15 cellular contexts compared by ENCODE assay signal in the genomic region with DNA sequence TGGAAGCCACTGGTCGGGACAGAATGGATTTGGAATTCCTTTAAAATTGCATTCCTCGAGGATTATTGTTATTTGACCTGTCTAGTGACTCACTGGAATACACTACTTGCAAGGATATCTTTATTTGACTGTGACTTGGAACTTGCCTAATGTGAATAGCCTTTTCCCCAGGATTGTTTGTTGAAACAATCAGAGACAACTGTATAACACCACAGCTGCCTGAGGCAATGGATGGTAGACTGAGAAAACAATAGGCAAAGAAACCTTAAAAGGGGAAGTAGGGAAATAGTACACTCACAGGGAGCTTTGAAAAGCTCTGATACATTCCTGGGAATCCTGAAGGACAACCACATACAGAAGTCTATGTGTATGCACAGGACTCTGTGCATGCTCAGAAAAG.
A peak's percentile ranks its signal among the peaks of the same experiment; 100 is the strongest.
DNase-seq lines count a peak whose midpoint lies in the region; ATAC-seq and TF ChIP-seq lines count a peak whose summit lies in the region.
"Had no signal": no experiment of that assay in that cellular context is flagged by ENCODE, and none has a peak within 500 bp of the region (broad histone marks: within the 10 kb centered on the region; RNA-seq: fewer than 3 reads in every experiment).

No MANE protein-coding gene starts in this region.

- H3K36me3 Mint-ChIP-seq in MCF 10A (ENCODE audit: insufficient read depth, unreplicated experiment), result no peaks in the 10 kb centered on the region
- H3K36me3 Mint-ChIP-seq in endodermal cell (ENCODE audit: low read depth), result no peaks in the 10 kb centered on the region
- H3K36me3 Mint-ChIP-seq: CD14-positive monocyte; CD4-positive, alpha-beta memory T cell had no signal

- POLR2A ChIA-PET in MCF 10A (lab: Yijun Ruan, JAX), result no interaction called here

- no peaks in the 10 kb centered on the region for H3K27me3 ChIP-seq in mammary epithelial cell (ENCODE audit: insufficient read depth, low read length)
- H3K27me3 ChIP-seq in endodermal cell (ENCODE audit: control insufficient read depth, insufficient read depth, low read length, poor library complexity, severe bottlenecking), result no peaks in the 10 kb centered on the region
- H3K27me3 ChIP-seq: BLaER1 had no signal

- H4K20me1 ChIP-seq in mammary epithelial cell (ENCODE audit: insufficient read depth, low read length), result no peaks in the 10 kb centered on the region
- H4K20me1 ChIP-seq: BLaER1 had no signal

- dilution Hi-C loops in mammary epithelial cell (cut with HindIII; ENCODE audit: low sequenced_read_pairs), result no loop called here

- intact Hi-C loops in mammary epithelial cell (cut with micrococcal nuclease) (no loop called here), MCF 10A (cut with micrococcal nuclease) (no loop called here)

- no peak for ATAC-seq in GM21825 (IDR thresholded peaks at IDR 0.05; ENCODE audit: unreplicated experiment)

- in situ Hi-C loops in mammary epithelial cell (cut with MboI; ENCODE audit: low sequenced_read_pairs in 2 of 2), result no loop called here

- TF ChIP-seq CTCF in mammary epithelial cell (conservative IDR thresholded peaks at IDR 0.05 in 1 of 2, IDR thresholded peaks at IDR 0.05 in 1 of 2; ENCODE audit: extremely low read depth in 1 of 2, insufficient read depth in 1 of 2, low read depth in 1 of 2, low read length in 2 of 2), result no peak
- no peak for TF ChIP-seq CTCF in MCF 10A (IDR thresholded peaks at IDR 0.05; ENCODE audit: unreplicated experiment)
- no peak for TF ChIP-seq CTCF in endodermal cell (conservative IDR thresholded peaks at IDR 0.05)

- H3K27ac ChIP-seq in mammary epithelial cell (ENCODE audit: insufficient read depth, low read depth, low read length), result no peak overlapping the region
- no peak overlapping the region for H3K27ac ChIP-seq in endodermal cell (ENCODE audit: low read depth, low read length)
- H3K27ac ChIP-seq: BLaER1 had no signal

- no peaks in the 10 kb centered on the region for H3K79me2 ChIP-seq in mammary epithelial cell (ENCODE audit: insufficient read depth, low read length)

- H3K4me1 Mint-ChIP-seq in MCF 10A (ENCODE audit: insufficient read depth, unreplicated experiment) (no peaks in the 10 kb centered on the region), endodermal cell (no peaks in the 10 kb centered on the region)
- H3K4me1 Mint-ChIP-seq: CD14-positive monocyte; CD4-positive, alpha-beta memory T cell; H9 had no signal

- no peak overlapping the region for H3K27ac Mint-ChIP-seq in MCF 10A (ENCODE audit: low read depth, unreplicated experiment)
- no peak overlapping the region for H3K27ac Mint-ChIP-seq in endodermal cell
- H3K27ac Mint-ChIP-seq: CD14-positive monocyte; CD4-positive, alpha-beta memory T cell; H9 had no signal

- no peak overlapping the region for H2AFZ ChIP-seq in mammary epithelial cell (ENCODE audit: low read depth, low read length)

- peak; percentile 9 for DNase-seq in mammary epithelial cell
- DNase-seq in MCF 10A (ENCODE audit: unreplicated experiment), result no peak
- no peak for DNase-seq in endodermal cell
- peak; percentile 70 for DNase-seq in kidney tubule cell (ENCODE audit: low spot score)
- DNase-seq in SW480 (ENCODE audit: low spot score), result no peak
- no peak for DNase-seq in stimulated activated CD4-positive, alpha-beta T cell treated with anti-CD3 and anti-CD28 coated beads, Interleukin-4, amount 100 ng/mL, for 1 hour
- DNase-seq: 8988T; CD4-positive, alpha-beta memory T cell; DMS153; DMS79; GF-D8; H9 had no signal

- BruUV-seq in mammary epithelial cell (replicated peaks; lab: Mats Ljungman, UMichigan) (no TSS peak), MCF 10A (replicated peaks; lab: Mats Ljungman, UMichigan) (no TSS peak)

- no peak overlapping the region for H3K9ac ChIP-seq in mammary epithelial cell (ENCODE audit: insufficient read depth, low read length)
- no peak overlapping the region for H3K9ac ChIP-seq in endodermal cell (ENCODE audit: extremely low read depth, low read length, poor library complexity, severe bottlenecking)
- H3K9ac ChIP-seq: BLaER1 had no signal

- H3K4me2 ChIP-seq in mammary epithelial cell (ENCODE audit: insufficient read depth, low read depth, low read length), result no peak overlapping the region
- H3K4me2 ChIP-seq: BLaER1 had no signal

- H3K9me3 Mint-ChIP-seq in MCF 10A (ENCODE audit: unreplicated experiment) (no peaks in the 10 kb centered on the region), endodermal cell (peaks cover 20% of the 10 kb centered on the region)

- H3K4me1 ChIP-seq in mammary epithelial cell (ENCODE audit: insufficient read depth, low read length) (no peaks in the 10 kb centered on the region), endodermal cell (ENCODE audit: control insufficient read depth, insufficient read depth, low read length) (no peaks in the 10 kb centered on the region)
- H3K4me1 ChIP-seq: BLaER1 had no signal

- WGBS in mammary epithelial cell (ENCODE audit: low coverage, missing lambda C conversion rate), result 19% methylated on average over 2 of the region's 2 CpGs
- WGBS in endodermal cell (ENCODE audit: insufficient coverage in 1 of 2, insufficient read length in 1 of 2), 2 experiments, result 94 to 100% methylated on average over 2 of the region's 2 CpGs

- H3K27me3 Mint-ChIP-seq in MCF 10A (ENCODE audit: insufficient read depth, unreplicated experiment), result no peaks in the 10 kb centered on the region
- no peaks in the 10 kb centered on the region for H3K27me3 Mint-ChIP-seq in endodermal cell (ENCODE audit: insufficient read depth)
- H3K27me3 Mint-ChIP-seq: CD4-positive, alpha-beta memory T cell had no signal

- peaks cover 7% of the 10 kb centered on the region for H3K9me3 ChIP-seq in mammary epithelial cell (replicated peaks; ENCODE audit: insufficient read depth, low read length)
- peaks cover 26% of the 10 kb centered on the region for H3K9me3 ChIP-seq in endodermal cell (ENCODE audit: control insufficient read depth, low read length)

- H3K4me3 ChIP-seq in mammary epithelial cell (replicated peaks in 1 of 3; ENCODE audit: insufficient read depth in 1 of 3, low read depth in 2 of 3, low read length in 3 of 3), result no peak overlapping the region
- H3K4me3 ChIP-seq in endodermal cell (ENCODE audit: low read length), result peak overlapping the region; percentile 25
- H3K4me3 ChIP-seq: BLaER1 had no signal

- H3K36me3 ChIP-seq in mammary epithelial cell (ENCODE audit: insufficient read depth, low read length) (no peaks in the 10 kb centered on the region), endodermal cell (ENCODE audit: control insufficient read depth, insufficient read depth, low read length) (no peaks in the 10 kb centered on the region)
- H3K36me3 ChIP-seq: BLaER1 had no signal

- CTCF ChIA-PET in mammary epithelial cell (lab: Charles Lee; ENCODE audit: low non-redundant PET) (no interaction called here), MCF 10A (lab: Yijun Ruan, JAX) (interaction anchor here (0.6 to 0.7 kb wide), 3 partner anchors 13 to 1994 kb away, joined by 3 to 4 read pairs (median 3); no protein-coding TSS in a partner anchor)

- no peak overlapping the region for H3K4me3 Mint-ChIP-seq in MCF 10A (ENCODE audit: unreplicated experiment)
- no peak overlapping the region for H3K4me3 Mint-ChIP-seq in endodermal cell
- H3K4me3 Mint-ChIP-seq: CD14-positive monocyte; CD4-positive, alpha-beta memory T cell; H9 had no signal

Comparison
In these comparisons a context has a peak if more than half of its experiments do, and no peak if none do; other contexts are left out.
1. DNase-seq: peak in mammary epithelial cell (single experiment) and kidney tubule cell (single experiment); none in MCF 10A (single experiment), endodermal cell (single experiment), SW480 (single experiment) and stimulated activated CD4-positive, alpha-beta T cell treated with anti-CD3 and anti-CD28 coated beads, Interleukin-4, amount 100 ng/mL, for 1 hour (single experiment).